Comparison of ENCODE assay signal across 8 cellular contexts in genomic region chr22:42270512-42271190, GRCh38. TPM values are rescaled to one million over a fixed set of nuclear protein-coding genes. Genes with fewer than 3 reads are reported as not detected.
A peak's percentile ranks its signal among the peaks of the same experiment; 100 is the strongest.
DNase-seq lines count a peak whose midpoint lies in the region; ATAC-seq and TF ChIP-seq lines count a peak whose summit lies in the region.

TCF20 (minus strand) TSS chr22:42270653; CDS start chr22:42215305, 55,348 bp downstream.

- no peak within 1 kb of the TSS for H3K27ac Mint-ChIP-seq in nephron progenitor cell
- H3K27ac Mint-ChIP-seq in stimulated activated naive CD8-positive, alpha-beta T cell treated with anti-CD3 and anti-CD28 coated beads, Interleukin-15, Interleukin-2, amounts not matched to agents 100 ng/mL and 50 ng/mL, for 24 hours = peak within 1 kb of the TSS; percentile 86

- peak within 1 kb of the TSS; percentile 93 for H3K4me3 Mint-ChIP-seq in nephron progenitor cell
- peak within 1 kb of the TSS; percentile 91 for H3K4me3 Mint-ChIP-seq in stimulated activated naive CD8-positive, alpha-beta T cell treated with anti-CD3 and anti-CD28 coated beads, Interleukin-15, Interleukin-2, amounts not matched to agents 100 ng/mL and 50 ng/mL, for 24 hours

- peak; percentile 96 for DNase-seq in D341Med (ENCODE audit: low spot score)
- DNase-seq in HuH-7 (ENCODE audit: low spot score) = peak; percentile 95
- no peak for DNase-seq in RWPE2 (ENCODE audit: low spot score)
- peak; percentile 69 for DNase-seq in activated effector memory CD4-positive, alpha-beta T cell treated with Interleukin-2 at 50 U/mL for 16 hours
- DNase-seq in fibroblast of the aortic adventitia (ENCODE audit: low read depth) = peak; percentile 62
- peak; percentile 81 for DNase-seq in nephron progenitor cell

- ATAC-seq in GM21367 (IDR thresholded peaks at IDR 0.05; ENCODE audit: unreplicated experiment) (peak; percentile 59), RWPE2 (ENCODE audit: low read depth) (peak; percentile 35)

- no peaks in the 10 kb centered on the region for H3K4me1 ChIP-seq in RWPE2 (ENCODE audit: insufficient read depth, poor library complexity, severe bottlenecking)

- peaks cover 44% of the 10 kb centered on the region for H3K4me1 Mint-ChIP-seq in nephron progenitor cell
- peaks cover 35% of the 10 kb centered on the region for H3K4me1 Mint-ChIP-seq in stimulated activated naive CD8-positive, alpha-beta T cell treated with anti-CD3 and anti-CD28 coated beads, Interleukin-15, Interleukin-2, amounts not matched to agents 100 ng/mL and 50 ng/mL, for 24 hours (ENCODE audit: low read depth)

- H3K27me3 Mint-ChIP-seq in nephron progenitor cell (ENCODE audit: low read depth, poor library complexity) = peaks cover 14% of the 10 kb centered on the region
- H3K27me3 Mint-ChIP-seq in stimulated activated naive CD8-positive, alpha-beta T cell treated with anti-CD3 and anti-CD28 coated beads, Interleukin-15, Interleukin-2, amounts not matched to agents 100 ng/mL and 50 ng/mL, for 24 hours = no peaks in the 10 kb centered on the region

- no peaks in the 10 kb centered on the region for H3K27me3 ChIP-seq in RWPE2 (ENCODE audit: insufficient read depth, poor library complexity, severe bottlenecking)

- H3K9me3 Mint-ChIP-seq in nephron progenitor cell = no peaks in the 10 kb centered on the region
- H3K9me3 Mint-ChIP-seq in stimulated activated naive CD8-positive, alpha-beta T cell treated with anti-CD3 and anti-CD28 coated beads, Interleukin-15, Interleukin-2, amounts not matched to agents 100 ng/mL and 50 ng/mL, for 24 hours = no peaks in the 10 kb centered on the region

- H3K4me3 ChIP-seq in RWPE2 (ENCODE audit: severe bottlenecking) (peak within 1 kb of the TSS; percentile 83), fibroblast of the aortic adventitia (ENCODE audit: low read depth, low read length) (peak within 1 kb of the TSS; percentile 86)

- peak; percentile 15 for TF ChIP-seq CTCF in RWPE2 (IDR thresholded peaks at IDR 0.05; ENCODE audit: poor library complexity, severe bottlenecking)
- TF ChIP-seq CTCF in fibroblast of the aortic adventitia (IDR thresholded peaks at IDR 0.05; ENCODE audit: insufficient read depth, low read length) = no peak
- TF ChIP-seq CTCF in nephron progenitor cell (IDR thresholded peaks at IDR 0.05) = no peak

- no peaks in the 10 kb centered on the region for H3K9me3 ChIP-seq in RWPE2 (ENCODE audit: severe bottlenecking)

- peak within 1 kb of the TSS; percentile 85 for H3K27ac ChIP-seq in RWPE2 (ENCODE audit: poor library complexity, severe bottlenecking)

- no peaks in the 10 kb centered on the region for H3K36me3 Mint-ChIP-seq in nephron progenitor cell (ENCODE audit: low read depth)
- peaks cover 4% of the 10 kb centered on the region for H3K36me3 Mint-ChIP-seq in stimulated activated naive CD8-positive, alpha-beta T cell treated with anti-CD3 and anti-CD28 coated beads, Interleukin-15, Interleukin-2, amounts not matched to agents 100 ng/mL and 50 ng/mL, for 24 hours (ENCODE audit: low read depth)

- 0 out of 2 replicates have a peak, but pooled peaks cover 7% of the 10 kb centered on the region for H3K36me3 ChIP-seq in RWPE2 (ENCODE audit: low read depth)

RNA-seq across cellular contexts. Expression of gene TCF20, which starts in this region (rescaled TPM):
- 15.1 and 27.4 TPM in 2 replicates for total RNA-seq in fibroblast of the aortic adventitia (ENCODE audit: low replicate concordance)
